1 cellular context compared by ENCODE assay signal in the genomic region with DNA sequence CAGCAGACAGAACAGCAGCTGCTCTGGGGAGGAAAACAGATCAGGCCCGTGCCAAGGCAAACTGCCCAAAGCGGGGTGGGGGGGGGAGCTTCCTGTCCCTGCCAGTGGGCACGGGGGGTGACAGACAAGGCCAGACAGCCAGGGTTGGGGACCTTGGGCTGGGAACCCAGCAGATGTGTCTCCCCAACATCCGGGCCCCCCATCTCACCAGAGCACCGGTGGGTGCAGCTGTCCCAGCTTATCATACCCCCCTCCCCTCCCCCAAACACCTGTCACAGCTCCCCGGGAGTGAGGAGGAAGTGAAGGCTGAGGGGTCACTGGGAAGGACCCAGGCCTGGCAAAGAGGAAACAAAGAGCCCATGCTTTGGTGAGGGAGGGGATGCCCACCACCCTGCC.
TF ChIP-seq lines count a peak whose summit lies in the region.

No MANE protein-coding gene starts in this region.

TF ChIP-seq in K562, 482 proteins besides CTCF, POLR2A, EP300 and RAD21:
- TF ChIP-seq SPI1 (IDR thresholded peaks at IDR 0.05; ENCODE audit: borderline replicate concordance, low read depth, low read length) (peak; percentile 48; the same call in 1 of the 2 replicates), ZNF133 (CRISPR knock-in tag; IDR thresholded peaks at IDR 0.05) (no peak), CBFA2T2 (conservative IDR thresholded peaks at IDR 0.05) (peak; percentile 51), CBFA2T3 (IDR thresholded peaks at IDR 0.05) (peak; percentile 38; the same call in 1 of the 2 replicates), MCM3 (IDR thresholded peaks at IDR 0.05) (no peak), PML (IDR thresholded peaks at IDR 0.05; ENCODE audit: low read length) (0 out of 2 replicates have a peak, but pooled peaks have one; percentile 8), POLR2G (IDR thresholded peaks at IDR 0.05; ENCODE audit: low read depth, low read length) (peak; percentile 57; the same call in 1 of the 2 replicates)
- TF ChIP-seq, protein P1, sequence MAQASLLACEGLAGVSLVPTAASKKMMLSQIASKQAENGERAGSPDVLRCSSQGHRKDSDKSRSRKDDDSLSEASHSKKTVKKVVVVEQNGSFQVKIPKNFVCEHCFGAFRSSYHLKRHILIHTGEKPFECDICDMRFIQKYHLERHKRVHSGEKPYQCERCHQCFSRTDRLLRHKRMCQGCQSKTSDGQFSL (CRISPR knock-in tag; IDR thresholded peaks at IDR 0.05), result no peak
- TF ChIP-seq, protein P1 (tag; IDR thresholded peaks at IDR 0.05), result 0 out of 4 replicates have a peak, but pooled peaks of 1 of the 2 experiments have one; percentile 24
